ENCODE assay signal across 1 cellular context in genomic region chr9:123946257-123946855, GRCh38.
TF ChIP-seq lines count a peak whose summit lies in the region.

No MANE protein-coding gene starts in this region.

TF ChIP-seq in HepG2, 621 proteins besides CTCF, POLR2A, EP300 and RAD21 (continued from another document):
- TF ChIP-seq KDM4B (CRISPR knock-in tag; IDR thresholded peaks at IDR 0.05) = no peak
